Comparison of ENCODE assay signal across 1 cellular context in the genomic region with DNA sequence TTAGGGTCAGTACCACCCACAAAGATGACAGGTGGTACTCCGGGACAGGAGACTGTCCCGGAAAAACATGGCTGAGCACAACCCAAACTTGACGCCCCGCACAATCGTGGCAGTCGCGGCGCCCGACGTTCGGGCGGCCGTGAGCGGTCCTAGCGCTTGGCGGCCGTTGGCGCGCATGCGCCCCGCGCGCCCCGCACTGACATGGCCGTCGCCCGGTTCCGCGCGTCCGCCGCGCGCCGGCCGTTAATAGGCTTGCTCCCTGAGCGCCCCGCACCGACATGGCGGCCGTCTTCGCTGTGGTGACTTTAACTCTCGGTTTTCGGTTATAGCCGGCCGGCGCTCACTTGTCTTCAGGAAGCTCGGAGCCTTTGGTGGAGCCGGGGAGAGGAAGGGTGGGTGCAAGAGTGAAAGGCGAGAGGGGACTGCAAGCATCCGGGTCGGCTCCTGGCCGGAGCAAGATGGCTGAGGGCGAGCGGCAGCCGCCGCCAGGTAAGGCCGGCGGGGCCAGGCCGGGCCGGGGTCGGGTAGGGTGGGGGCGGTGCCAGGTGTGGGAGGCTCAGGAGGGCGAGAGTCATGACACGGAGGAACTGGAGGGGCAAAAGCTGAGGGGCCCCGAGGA.
A peak's percentile ranks its signal among the peaks of the same experiment; 100 is the strongest.
TF ChIP-seq lines count a peak whose summit lies in the region.

A gene (plus strand): TSS at position 273 of the 619 bp plus-strand sequence. CDS start 186 bp downstream, at position 459.

TF ChIP-seq in H1, 55 proteins besides CTCF, POLR2A, EP300 and RAD21 (continued from another document):
- TF ChIP-seq, protein P1, sequence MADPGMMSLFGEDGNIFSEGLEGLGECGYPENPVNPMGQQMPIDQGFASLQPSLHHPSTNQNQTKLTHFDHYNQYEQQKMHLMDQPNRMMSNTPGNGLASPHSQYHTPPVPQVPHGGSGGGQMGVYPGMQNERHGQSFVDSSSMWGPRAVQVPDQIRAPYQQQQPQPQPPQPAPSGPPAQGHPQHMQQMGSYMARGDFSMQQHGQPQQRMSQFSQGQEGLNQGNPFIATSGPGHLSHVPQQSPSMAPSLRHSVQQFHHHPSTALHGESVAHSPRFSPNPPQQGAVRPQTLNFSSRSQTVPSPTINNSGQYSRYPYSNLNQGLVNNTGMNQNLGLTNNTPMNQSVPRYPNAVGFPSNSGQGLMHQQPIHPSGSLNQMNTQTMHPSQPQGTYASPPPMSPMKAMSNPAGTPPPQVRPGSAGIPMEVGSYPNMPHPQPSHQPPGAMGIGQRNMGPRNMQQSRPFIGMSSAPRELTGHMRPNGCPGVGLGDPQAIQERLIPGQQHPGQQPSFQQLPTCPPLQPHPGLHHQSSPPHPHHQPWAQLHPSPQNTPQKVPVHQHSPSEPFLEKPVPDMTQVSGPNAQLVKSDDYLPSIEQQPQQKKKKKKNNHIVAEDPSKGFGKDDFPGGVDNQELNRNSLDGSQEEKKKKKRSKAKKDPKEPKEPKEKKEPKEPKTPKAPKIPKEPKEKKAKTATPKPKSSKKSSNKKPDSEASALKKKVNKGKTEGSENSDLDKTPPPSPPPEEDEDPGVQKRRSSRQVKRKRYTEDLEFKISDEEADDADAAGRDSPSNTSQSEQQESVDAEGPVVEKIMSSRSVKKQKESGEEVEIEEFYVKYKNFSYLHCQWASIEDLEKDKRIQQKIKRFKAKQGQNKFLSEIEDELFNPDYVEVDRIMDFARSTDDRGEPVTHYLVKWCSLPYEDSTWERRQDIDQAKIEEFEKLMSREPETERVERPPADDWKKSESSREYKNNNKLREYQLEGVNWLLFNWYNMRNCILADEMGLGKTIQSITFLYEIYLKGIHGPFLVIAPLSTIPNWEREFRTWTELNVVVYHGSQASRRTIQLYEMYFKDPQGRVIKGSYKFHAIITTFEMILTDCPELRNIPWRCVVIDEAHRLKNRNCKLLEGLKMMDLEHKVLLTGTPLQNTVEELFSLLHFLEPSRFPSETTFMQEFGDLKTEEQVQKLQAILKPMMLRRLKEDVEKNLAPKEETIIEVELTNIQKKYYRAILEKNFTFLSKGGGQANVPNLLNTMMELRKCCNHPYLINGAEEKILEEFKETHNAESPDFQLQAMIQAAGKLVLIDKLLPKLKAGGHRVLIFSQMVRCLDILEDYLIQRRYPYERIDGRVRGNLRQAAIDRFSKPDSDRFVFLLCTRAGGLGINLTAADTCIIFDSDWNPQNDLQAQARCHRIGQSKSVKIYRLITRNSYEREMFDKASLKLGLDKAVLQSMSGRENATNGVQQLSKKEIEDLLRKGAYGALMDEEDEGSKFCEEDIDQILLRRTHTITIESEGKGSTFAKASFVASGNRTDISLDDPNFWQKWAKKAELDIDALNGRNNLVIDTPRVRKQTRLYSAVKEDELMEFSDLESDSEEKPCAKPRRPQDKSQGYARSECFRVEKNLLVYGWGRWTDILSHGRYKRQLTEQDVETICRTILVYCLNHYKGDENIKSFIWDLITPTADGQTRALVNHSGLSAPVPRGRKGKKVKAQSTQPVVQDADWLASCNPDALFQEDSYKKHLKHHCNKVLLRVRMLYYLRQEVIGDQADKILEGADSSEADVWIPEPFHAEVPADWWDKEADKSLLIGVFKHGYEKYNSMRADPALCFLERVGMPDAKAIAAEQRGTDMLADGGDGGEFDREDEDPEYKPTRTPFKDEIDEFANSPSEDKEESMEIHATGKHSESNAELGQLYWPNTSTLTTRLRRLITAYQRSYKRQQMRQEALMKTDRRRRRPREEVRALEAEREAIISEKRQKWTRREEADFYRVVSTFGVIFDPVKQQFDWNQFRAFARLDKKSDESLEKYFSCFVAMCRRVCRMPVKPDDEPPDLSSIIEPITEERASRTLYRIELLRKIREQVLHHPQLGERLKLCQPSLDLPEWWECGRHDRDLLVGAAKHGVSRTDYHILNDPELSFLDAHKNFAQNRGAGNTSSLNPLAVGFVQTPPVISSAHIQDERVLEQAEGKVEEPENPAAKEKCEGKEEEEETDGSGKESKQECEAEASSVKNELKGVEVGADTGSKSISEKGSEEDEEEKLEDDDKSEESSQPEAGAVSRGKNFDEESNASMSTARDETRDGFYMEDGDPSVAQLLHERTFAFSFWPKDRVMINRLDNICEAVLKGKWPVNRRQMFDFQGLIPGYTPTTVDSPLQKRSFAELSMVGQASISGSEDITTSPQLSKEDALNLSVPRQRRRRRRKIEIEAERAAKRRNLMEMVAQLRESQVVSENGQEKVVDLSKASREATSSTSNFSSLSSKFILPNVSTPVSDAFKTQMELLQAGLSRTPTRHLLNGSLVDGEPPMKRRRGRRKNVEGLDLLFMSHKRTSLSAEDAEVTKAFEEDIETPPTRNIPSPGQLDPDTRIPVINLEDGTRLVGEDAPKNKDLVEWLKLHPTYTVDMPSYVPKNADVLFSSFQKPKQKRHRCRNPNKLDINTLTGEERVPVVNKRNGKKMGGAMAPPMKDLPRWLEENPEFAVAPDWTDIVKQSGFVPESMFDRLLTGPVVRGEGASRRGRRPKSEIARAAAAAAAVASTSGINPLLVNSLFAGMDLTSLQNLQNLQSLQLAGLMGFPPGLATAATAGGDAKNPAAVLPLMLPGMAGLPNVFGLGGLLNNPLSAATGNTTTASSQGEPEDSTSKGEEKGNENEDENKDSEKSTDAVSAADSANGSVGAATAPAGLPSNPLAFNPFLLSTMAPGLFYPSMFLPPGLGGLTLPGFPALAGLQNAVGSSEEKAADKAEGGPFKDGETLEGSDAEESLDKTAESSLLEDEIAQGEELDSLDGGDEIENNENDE (IDR thresholded peaks at IDR 0.05; ENCODE audit: insufficient replicate concordance, low read length) = no peak
- TF ChIP-seq TAF7 (optimal IDR thresholded peaks at IDR 0.05; ENCODE audit: borderline replicate concordance, low read depth, low read length) (peak; percentile 86), CREB1 (IDR thresholded peaks at IDR 0.05) (peak; percentile 62), KDM1A (IDR thresholded peaks at IDR 0.05; ENCODE audit: borderline replicate concordance, low read length) (no peak), POU5F1 (IDR thresholded peaks at IDR 0.05; ENCODE audit: low read depth, low read length) (no peak), KDM5A (IDR thresholded peaks at IDR 0.05; ENCODE audit: low read length) (peak; percentile 72), HDAC2 (IDR thresholded peaks at IDR 0.05; ENCODE audit: borderline replicate concordance in 1 of 2, low read depth in 2 of 2, low read length in 2 of 2) (0 out of 4 replicates have a peak, but pooled peaks of 1 of the 2 experiments have one; percentile 21), FOSL1 (IDR thresholded peaks at IDR 0.05; ENCODE audit: insufficient read depth, low read depth, low read length) (peak; percentile 88), CEBPB (IDR thresholded peaks at IDR 0.05; ENCODE audit: low read depth, low read length) (no peak), HDAC6 (IDR thresholded peaks at IDR 0.05; ENCODE audit: low read depth, low read length) (no peak), TBP (IDR thresholded peaks at IDR 0.05; ENCODE audit: low read depth, low read length) (peak; percentile 63), ASH2L (IDR thresholded peaks at IDR 0.05; ENCODE audit: low read length) (peak; percentile 83), BRCA1 (IDR thresholded peaks at IDR 0.05; ENCODE audit: low read depth, low read length) (no peak), SIN3A (conservative IDR thresholded peaks at IDR 0.05 in 1 of 2, IDR thresholded peaks at IDR 0.05 in 1 of 2; ENCODE audit: low read depth in 1 of 2, low read length in 2 of 2) (peak in 1 of 2 experiments; percentile 31; a peak in 2 of 4 replicates), YY1 (IDR thresholded peaks at IDR 0.05; ENCODE audit: low read depth, low read length) (peak; percentile 99)
